Comparison of ENCODE assay signal across 34 cellular contexts in genomic region chr6:98094696-98095095, GRCh38.
"Had no signal": no experiment of that assay in that cellular context is flagged by ENCODE, and none has a peak within 500 bp of the region (broad histone marks: within the 10 kb centered on the region; RNA-seq: fewer than 3 reads in every experiment).

No MANE protein-coding gene starts in this region.

- H3K27ac Mint-ChIP-seq: activated CD4-positive, alpha-beta memory T cell treated with anti-CD3 and anti-CD28 coated beads, Interleukin-2, amount 10 ng/mL, durations not matched to agents 7 days and 5 days; activated CD8-positive, alpha-beta memory T cell treated with anti-CD3 and anti-CD28 coated beads, Interleukin-2, amount 10 ng/mL, durations not matched to agents 7 days and 5 days; activated naive CD4-positive, alpha-beta T cell treated with anti-CD3 and anti-CD28 coated beads, Interleukin-2, amount 10 ng/mL, durations not matched to agents 7 days and 5 days; activated naive CD8-positive, alpha-beta T cell; activated naive CD8-positive, alpha-beta T cell treated with anti-CD3 and anti-CD28 coated beads, Interleukin-2, amount 50 U/mL, for 24 hours; brain had no signal

- ATAC-seq: activated CD8-positive, alpha-beta memory T cell treated with anti-CD3 and anti-CD28 coated beads, Interleukin-2, amount 10 ng/mL, durations not matched to agents 7 days and 5 days; activated naive CD8-positive, alpha-beta T cell treated with anti-CD3 and anti-CD28 coated beads, Interleukin-2, amount 50 U/mL, for 24 hours; Right ventricle myocardium inferior had no signal

- H3K4me2 ChIP-seq: PC-9 had no signal

- H3K4me1 Mint-ChIP-seq: activated CD4-positive, alpha-beta memory T cell treated with anti-CD3 and anti-CD28 coated beads, Interleukin-2, amount 10 ng/mL, durations not matched to agents 7 days and 5 days; activated CD8-positive, alpha-beta memory T cell treated with anti-CD3 and anti-CD28 coated beads, Interleukin-2, amount 10 ng/mL, durations not matched to agents 7 days and 5 days; activated naive CD4-positive, alpha-beta T cell treated with anti-CD3 and anti-CD28 coated beads, Interleukin-2, amount 10 ng/mL, durations not matched to agents 7 days and 5 days; activated naive CD8-positive, alpha-beta T cell treated with anti-CD3 and anti-CD28 coated beads, Interleukin-2, amount 50 U/mL, for 24 hours; central memory CD8-positive, alpha-beta T cell had no signal

- DNase-seq: activated CD4-positive, alpha-beta memory T cell treated with anti-CD3 and anti-CD28 coated beads, Interleukin-2, amount 10 ng/mL, durations not matched to agents 7 days and 5 days; activated CD4-positive, alpha-beta T cell treated with anti-CD3 and anti-CD28 coated beads for 1 hour; activated CD4-positive, alpha-beta T cell treated with anti-CD3 and anti-CD28 coated beads for 48 hours; activated CD4-positive, CD25-positive, alpha-beta regulatory T cell; activated CD8-positive, alpha-beta memory T cell treated with anti-CD3 and anti-CD28 coated beads for 24 hours; activated CD8-positive, alpha-beta memory T cell treated with anti-CD3 and anti-CD28 coated beads, Interleukin-2, amount 10 ng/mL, durations not matched to agents 7 days and 5 days; activated CD8-positive, alpha-beta memory T cell treated with anti-CD3 and anti-CD28 coated beads, Interleukin-2, amount 50 U/mL, for 48 hours; activated effector memory CD4-positive, alpha-beta T cell treated with Interleukin-2 at 50 U/mL for 16 hours; activated naive CD4-positive, alpha-beta T cell treated with anti-CD3 and anti-CD28 coated beads, Interleukin-2, amount 10 ng/mL, durations not matched to agents 7 days and 5 days; activated naive CD8-positive, alpha-beta T cell treated with anti-CD3 and anti-CD28 coated beads, Interleukin-2, amount 50 U/mL, for 24 hours; activated T-cell treated with anti-CD3 and anti-CD28 coated beads, Interleukin-2, amount 50 U/mL, for 48 hours; anterior cingulate cortex; Kasumi-1; MG63; NCI-H1048; NCI-H1436 treated with DMSO at 0.1 percent for 48 hours; NCI-H1694 treated with DMSO at 0.1 percent for 48 hours; NCI-H2029; NCI-H345; NCI-H510A; NCI-H526; NCI-H748 treated with DMSO at 0.1 percent for 48 hours; NK-92 treated with Interleukin-12 subunit alpha and Interleukin-12 subunit beta, amount 100 ng/mL, for 24 hours; SIG-M5; T1000; WERI-Rb-1 had no signal

- H3K4me3 ChIP-seq: cardiac muscle cell, MG63, PC-9 had no signal

- FAIRE-seq: RCC 7860 had no signal

- H3K9me3 ChIP-seq: MG63 had no signal

- H3K9me3 Mint-ChIP-seq: activated CD4-positive, alpha-beta memory T cell treated with anti-CD3 and anti-CD28 coated beads, Interleukin-2, amount 10 ng/mL, durations not matched to agents 7 days and 5 days; activated naive CD8-positive, alpha-beta T cell treated with anti-CD3 and anti-CD28 coated beads, Interleukin-2, amount 50 U/mL, for 24 hours had no signal

- H3K27ac ChIP-seq: cardiac muscle cell, PC-9, RWPE1, WERI-Rb-1 had no signal

- H3K36me3 ChIP-seq: cardiac muscle cell, MG63, WERI-Rb-1 had no signal

- H3K4me3 Mint-ChIP-seq: activated CD4-positive, alpha-beta memory T cell treated with anti-CD3 and anti-CD28 coated beads, Interleukin-2, amount 10 ng/mL, durations not matched to agents 7 days and 5 days; activated CD8-positive, alpha-beta memory T cell treated with anti-CD3 and anti-CD28 coated beads, Interleukin-2, amount 10 ng/mL, durations not matched to agents 7 days and 5 days; activated naive CD4-positive, alpha-beta T cell treated with anti-CD3 and anti-CD28 coated beads, Interleukin-2, amount 10 ng/mL, durations not matched to agents 7 days and 5 days; activated naive CD8-positive, alpha-beta T cell; activated naive CD8-positive, alpha-beta T cell treated with anti-CD3 and anti-CD28 coated beads, Interleukin-2, amount 50 U/mL, for 24 hours; brain; central memory CD8-positive, alpha-beta T cell had no signal

- H2AFZ ChIP-seq: PC-9 had no signal

- H3K36me3 Mint-ChIP-seq: activated CD8-positive, alpha-beta memory T cell treated with anti-CD3 and anti-CD28 coated beads, Interleukin-2, amount 10 ng/mL, durations not matched to agents 7 days and 5 days; activated naive CD4-positive, alpha-beta T cell treated with anti-CD3 and anti-CD28 coated beads, Interleukin-2, amount 10 ng/mL, durations not matched to agents 7 days and 5 days; activated naive CD8-positive, alpha-beta T cell had no signal

- H3K27me3 ChIP-seq: cardiac muscle cell, MG63 had no signal

- H3K27me3 Mint-ChIP-seq: activated CD4-positive, alpha-beta memory T cell treated with anti-CD3 and anti-CD28 coated beads, Interleukin-2, amount 10 ng/mL, durations not matched to agents 7 days and 5 days; activated CD8-positive, alpha-beta memory T cell treated with anti-CD3 and anti-CD28 coated beads, Interleukin-2, amount 10 ng/mL, durations not matched to agents 7 days and 5 days; activated naive CD4-positive, alpha-beta T cell treated with anti-CD3 and anti-CD28 coated beads, Interleukin-2, amount 10 ng/mL, durations not matched to agents 7 days and 5 days; activated naive CD8-positive, alpha-beta T cell; activated naive CD8-positive, alpha-beta T cell treated with anti-CD3 and anti-CD28 coated beads, Interleukin-2, amount 50 U/mL, for 24 hours; brain; central memory CD8-positive, alpha-beta T cell had no signal
